11 cellular contexts compared by ENCODE assay signal in the genomic region with DNA sequence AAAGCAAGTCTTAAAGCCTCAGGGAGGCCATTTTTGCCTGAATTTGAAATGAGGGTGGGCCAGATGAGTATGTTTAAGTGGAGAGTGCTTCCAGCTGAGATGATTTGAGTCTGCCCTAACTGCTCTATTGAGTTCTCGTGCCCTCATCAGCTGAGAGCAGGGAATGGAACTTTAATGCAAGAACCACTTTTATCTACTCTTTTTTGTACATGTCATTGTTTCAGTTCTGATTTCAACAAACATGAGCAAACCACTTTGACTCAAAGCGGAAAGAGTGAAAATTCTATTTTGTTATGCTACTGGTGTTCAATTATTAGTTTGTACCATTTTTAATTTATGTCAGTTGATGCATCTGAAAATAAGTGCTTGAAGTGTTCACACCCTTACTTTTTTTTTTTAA. TPM values are rescaled to one million over a fixed set of nuclear protein-coding genes. Genes with fewer than 3 reads are reported as not detected.
DNase-seq lines count a peak whose midpoint lies in the region; ATAC-seq and TF ChIP-seq lines count a peak whose summit lies in the region.
"Had no signal": no experiment of that assay in that cellular context is flagged by ENCODE, and none has a peak within 500 bp of the region (broad histone marks: within the 10 kb centered on the region; RNA-seq: fewer than 3 reads in every experiment).

No MANE protein-coding gene starts in this region.

- H3K36me3 Mint-ChIP-seq in activated T-helper 17 cell treated with anti-CD3 and anti-CD28 coated beads, Interleukin-2, amount 50 U/mL, for 72 hours (ENCODE audit: low read depth) = peaks cover 26% of the 10 kb centered on the region
- H3K36me3 Mint-ChIP-seq: natural killer cell had no signal

- H3K4me1 Mint-ChIP-seq in activated T-helper 17 cell treated with anti-CD3 and anti-CD28 coated beads, Interleukin-2, amount 50 U/mL, for 72 hours = peaks cover 13% of the 10 kb centered on the region

- H3K9me3 ChIP-seq in PC-3 (ENCODE audit: low read length) (no peaks in the 10 kb centered on the region), GM23248 (ENCODE audit: low read depth) (no peaks in the 10 kb centered on the region)
- H3K9me3 ChIP-seq: stomach had no signal

- H3K27me3 Mint-ChIP-seq in activated T-helper 17 cell treated with anti-CD3 and anti-CD28 coated beads, Interleukin-2, amount 50 U/mL, for 72 hours = no peaks in the 10 kb centered on the region

- H3K27me3 ChIP-seq in PC-3 (ENCODE audit: low read length) (no peaks in the 10 kb centered on the region), GM23248 (replicated peaks; ENCODE audit: insufficient read depth) (no peaks in the 10 kb centered on the region)
- H3K27me3 ChIP-seq: stomach had no signal

- H3K4me1 ChIP-seq in PC-3 (ENCODE audit: insufficient read depth, low read length) = peaks cover 20% of the 10 kb centered on the region
- peaks cover 25% of the 10 kb centered on the region for H3K4me1 ChIP-seq in GM23248 (ENCODE audit: insufficient read depth)
- H3K4me1 ChIP-seq: stomach had no signal

- H3K36me3 ChIP-seq in PC-3 (ENCODE audit: low read depth, low read length) = no peaks in the 10 kb centered on the region
- 0 out of 2 replicates have a peak, but pooled peaks cover 4% of the 10 kb centered on the region for H3K36me3 ChIP-seq in GM23248 (ENCODE audit: low read depth)

- intact Hi-C loops in PC-3 (cut with micrococcal nuclease) = no loop called here

- H3K9me2 ChIP-seq in PC-3 (replicated peaks; ENCODE audit: low read length) (no peaks in the 10 kb centered on the region), GM23248 (ENCODE audit: insufficient read depth) (no peaks in the 10 kb centered on the region)

- H3K27ac Mint-ChIP-seq in activated T-helper 17 cell treated with anti-CD3 and anti-CD28 coated beads, Interleukin-2, amount 50 U/mL, for 72 hours = peak overlapping the region; percentile 7
- H3K27ac Mint-ChIP-seq: natural killer cell had no signal

- H3K9ac ChIP-seq in PC-3 (ENCODE audit: low read length) (no peak overlapping the region), GM23248 (no peak overlapping the region)

- ATAC-seq in GM18511 (IDR thresholded peaks at IDR 0.05; ENCODE audit: unreplicated experiment) (peak; percentile 75), GM19452 (IDR thresholded peaks at IDR 0.05; ENCODE audit: unreplicated experiment) (peak; percentile 86), HG02885 (IDR thresholded peaks at IDR 0.05; ENCODE audit: poor library complexity, unreplicated experiment) (peak; percentile 92), omental fat pad (ENCODE audit: low FRiP score) (no peak), PC-3 (no peak)
- ATAC-seq in activated T-helper 17 cell treated with anti-CD3 and anti-CD28 coated beads, Interleukin-2, amount 50 U/mL, for 72 hours (replicated peaks) = peak; percentile 96
- ATAC-seq: natural killer cell had no signal

- H2AFZ ChIP-seq in PC-3 (ENCODE audit: low read length) (no peak overlapping the region), GM23248 (no peak overlapping the region)

- H3K27ac ChIP-seq in PC-3 (ENCODE audit: low read length) (no peak overlapping the region), GM23248 (no peak overlapping the region)
- H3K27ac ChIP-seq: stomach had no signal

- POLR2A ChIA-PET in PC-3 (lab: Charles Lee; ENCODE audit: unreplicated experiment) = no interaction called here

- DNase-seq in omental fat pad (ENCODE audit: low spot score) = no peak
- no peak for DNase-seq in PC-3
- no peak for DNase-seq in GM23248
- no peak for DNase-seq in HCEC 1CT
- DNase-seq: DMS 273 treated with DMSO at 0.1 percent for 48 hours, natural killer cell, stomach had no signal

- H3K79me2 ChIP-seq in PC-3 (ENCODE audit: low read length) (no peaks in the 10 kb centered on the region), GM23248 (ENCODE audit: insufficient read depth) (peaks cover 58% of the 10 kb centered on the region)

- H3K9me3 Mint-ChIP-seq in activated T-helper 17 cell treated with anti-CD3 and anti-CD28 coated beads, Interleukin-2, amount 50 U/mL, for 72 hours = no peaks in the 10 kb centered on the region
- H3K9me3 Mint-ChIP-seq: natural killer cell had no signal

- H3K4me2 ChIP-seq in PC-3 (ENCODE audit: low read length) (no peak overlapping the region), GM23248 (ENCODE audit: unreplicated experiment) (no peak overlapping the region)

- no TSS peak for BruUV-seq in PC-3 (replicated peaks; lab: Mats Ljungman, UMichigan)

- H3F3A ChIP-seq in PC-3 (ENCODE audit: low read length, unreplicated experiment) = no peaks in the 10 kb centered on the region
- H3F3A ChIP-seq in GM23248 (ENCODE audit: insufficient read depth) = peaks cover 24% of the 10 kb centered on the region

- 98% methylated on average over 2 of the region's 2 CpGs for WGBS in GM23248 (ENCODE audit: low coverage in 1 of 2, low lambda C conversion rate in 2 of 2, missing lambda C conversion rate in 2 of 2), 2 experiments

- no peak for TF ChIP-seq CTCF in omental fat pad (IDR thresholded peaks at IDR 0.05)
- no peak for TF ChIP-seq CTCF in PC-3 (conservative IDR thresholded peaks at IDR 0.05; ENCODE audit: low read depth, low read length)

- CTCF ChIA-PET in PC-3 (lab: Charles Lee) = no interaction called here

- no peak overlapping the region for H3K4me3 Mint-ChIP-seq in activated T-helper 17 cell treated with anti-CD3 and anti-CD28 coated beads, Interleukin-2, amount 50 U/mL, for 72 hours
- H3K4me3 Mint-ChIP-seq: natural killer cell had no signal

- H3K4me3 ChIP-seq in PC-3 (ENCODE audit: low read length) (no peak overlapping the region), GM23248 (no peak overlapping the region)
- H3K4me3 ChIP-seq: stomach had no signal

- in situ Hi-C loops in GM23248 (cut with MboI) = no loop called here

- no peaks in the 10 kb centered on the region for H4K20me1 ChIP-seq in PC-3 (ENCODE audit: low read length)
- H4K20me1 ChIP-seq in GM23248 (ENCODE audit: insufficient read depth) = no peaks in the 10 kb centered on the region

RNA-seq across cellular contexts. Expression of a gene that starts 35.8 kb away (rescaled TPM):
- total RNA-seq in activated T-helper 17 cell treated with anti-CD3 and anti-CD28 coated beads, Interleukin-2, amount 50 U/mL, for 72 hours = 10 to 100 TPM in 1 of 2 donors, 1 to 10 TPM in 1; 9.7 to 12.0 TPM
- 10 to 100 TPM; 23.2 to 40.5 (median 31.9) TPM for total RNA-seq in omental fat pad
- 10.5 and 11.8 TPM in 2 replicates for total RNA-seq in PC-3 (2014; rRNA removed)
- total RNA-seq in GM23248 (2014; rRNA removed; shearing (Covaris generic)) = 15.8 and 18.2 TPM in 2 replicates
- 20.5 and 20.9 TPM in 2 replicates for polyA plus RNA-seq in GM23248 (2016; fragmentation: Nextera tagmentation; extraction: Ambion mirVana)

RNA-seq across cellular contexts. Expression of a gene that starts 51.5 kb away (rescaled TPM):
- 10 to 100 TPM; 57.9 to 98.4 TPM for total RNA-seq in activated T-helper 17 cell treated with anti-CD3 and anti-CD28 coated beads, Interleukin-2, amount 50 U/mL, for 72 hours
- total RNA-seq in omental fat pad = 10 to 100 TPM; 24.8 to 47.3 (median 39.5) TPM
- 98.3 and 125 TPM in 2 replicates for total RNA-seq in PC-3 (2014; rRNA removed)
- 30.1 and 38.8 TPM in 2 replicates for total RNA-seq in GM23248 (2014; rRNA removed; shearing (Covaris generic))
- polyA plus RNA-seq in GM23248 (2016; fragmentation: Nextera tagmentation; extraction: Ambion mirVana) = 59.0 and 61.5 TPM in 2 replicates

Comparison
In these comparisons a context has a peak if more than half of its experiments do, and no peak if none do; other contexts are left out.
1. ATAC-seq: peak in GM18511 (single experiment), GM19452 (single experiment), HG02885 (single experiment) and activated T-helper 17 cell treated with anti-CD3 and anti-CD28 coated beads, Interleukin-2, amount 50 U/mL, for 72 hours (single experiment); none in omental fat pad (single experiment) and PC-3 (single experiment).